Comparison of ENCODE assay signal across 10 cellular contexts in genomic region chr17:60151355-60151754, GRCh38. TPM values are rescaled to one million over a fixed set of nuclear protein-coding genes. Genes with fewer than 3 reads are reported as not detected.
DNase-seq lines count a peak whose midpoint lies in the region; ATAC-seq and TF ChIP-seq lines count a peak whose summit lies in the region.
"Had no signal": no experiment of that assay in that cellular context is flagged by ENCODE, and none has a peak within 500 bp of the region (broad histone marks: within the 10 kb centered on the region; RNA-seq: fewer than 3 reads in every experiment).

No MANE protein-coding gene starts in this region.

- no peak overlapping the region for H3K27ac Mint-ChIP-seq in endothelial cell (ENCODE audit: unreplicated experiment)
- H3K27ac Mint-ChIP-seq: stimulated activated naive CD8-positive, alpha-beta T cell treated with anti-CD3 and anti-CD28 coated beads, Interleukin-15, Interleukin-2, amounts not matched to agents 100 ng/mL and 50 ng/mL, for 24 hours had no signal

- H3K4me3 ChIP-seq in dorsolateral prefrontal cortex (peak overlapping the region in 40 of 59 donors; percentile 42 to 71 (median 60)), upper lobe of right lung (peak overlapping the region; percentile 44)

- peaks cover 19% of the 10 kb centered on the region for H3K27me3 Mint-ChIP-seq in endothelial cell (ENCODE audit: unreplicated experiment)

- ATAC-seq in HG03460 (IDR thresholded peaks at IDR 0.05; ENCODE audit: unreplicated experiment) (peak; percentile 56), upper lobe of right lung (no peak)

- peak overlapping the region in 9 of 59 donors; percentile 11 to 92 (median 44) for H3K27ac ChIP-seq in dorsolateral prefrontal cortex
- no peak overlapping the region for H3K27ac ChIP-seq in upper lobe of right lung

- no peaks in the 10 kb centered on the region for H3K9me3 Mint-ChIP-seq in endothelial cell (ENCODE audit: unreplicated experiment)
- H3K9me3 Mint-ChIP-seq: stimulated activated naive CD8-positive, alpha-beta T cell treated with anti-CD3 and anti-CD28 coated beads, Interleukin-15, Interleukin-2, amounts not matched to agents 100 ng/mL and 50 ng/mL, for 24 hours had no signal

- peaks cover 6% of the 10 kb centered on the region for H3K36me3 Mint-ChIP-seq in endothelial cell (ENCODE audit: low read depth, unreplicated experiment)

- intact Hi-C loops in dorsolateral prefrontal cortex (cut with DNase I) (no loop called here), upper lobe of right lung (cut with DNase I) (no loop called here)

- no peaks in the 10 kb centered on the region for H3K9me3 ChIP-seq in upper lobe of right lung

- H3K4me1 Mint-ChIP-seq in endothelial cell (ENCODE audit: unreplicated experiment), result peaks cover 12% of the 10 kb centered on the region

- no peaks in the 10 kb centered on the region for H3K36me3 ChIP-seq in upper lobe of right lung

- DNase-seq in stimulated activated CD4-positive, alpha-beta T cell treated with anti-CD3 and anti-CD28 coated beads, Interleukin-1b, Interleukin-23, amount 100 ng/mL, for 48 hours, result peak; percentile 33
- no peak for DNase-seq in stimulated activated CD4-positive, alpha-beta T cell treated with anti-CD3 and anti-CD28 coated beads, Interleukin-4, amount 100 ng/mL, for 24 hours
- DNase-seq in dorsolateral prefrontal cortex, result no peak
- no peak for DNase-seq in upper lobe of right lung
- no peak for DNase-seq in endothelial cell (ENCODE audit: low spot score)
- DNase-seq in SKM-1 treated with dmso at 0.1 percent for 144 hours (lab: John Stamatoyannopoulos, UW; ENCODE audit: unreplicated experiment), result no peak
- no peak for DNase-seq in AG20443 (ENCODE audit: low spot score)
- DNase-seq: NCI-H446 had no signal

- H3K4me1 ChIP-seq in upper lobe of right lung, result peaks cover 15% of the 10 kb centered on the region

- TF ChIP-seq CTCF in dorsolateral prefrontal cortex (IDR thresholded peaks at IDR 0.05 in 54 of 56, conservative IDR thresholded peaks at IDR 0.05 in 2 of 56; ENCODE audit: low read depth in 1 of 56, partially characterized antibody in 56 of 56) (no peak), upper lobe of right lung (IDR thresholded peaks at IDR 0.05) (no peak), endothelial cell (IDR thresholded peaks at IDR 0.05; ENCODE audit: unreplicated experiment) (no peak)

- H3K27me3 ChIP-seq in dorsolateral prefrontal cortex, result peaks cover 0 to 36% (median 18%) of the 10 kb centered on the region in 45 donors
- H3K27me3 ChIP-seq in upper lobe of right lung, result peaks cover 49% of the 10 kb centered on the region

- no peak overlapping the region for H3K4me3 Mint-ChIP-seq in endothelial cell (ENCODE audit: unreplicated experiment)

RNA-seq across cellular contexts. Expression of gene CA4, which starts 1.6 kb away (rescaled TPM):
- total RNA-seq in dorsolateral prefrontal cortex (10 to 100 TPM in 117 of 120 experiments, 1 to 10 TPM in 3; 2.1 to 56.7 (median 22.2) TPM), upper lobe of right lung (73.1 TPM), endothelial cell (ENCODE audit: unreplicated experiment) (8.3 TPM)
